19 cellular contexts compared by ENCODE assay signal in the genomic region with DNA sequence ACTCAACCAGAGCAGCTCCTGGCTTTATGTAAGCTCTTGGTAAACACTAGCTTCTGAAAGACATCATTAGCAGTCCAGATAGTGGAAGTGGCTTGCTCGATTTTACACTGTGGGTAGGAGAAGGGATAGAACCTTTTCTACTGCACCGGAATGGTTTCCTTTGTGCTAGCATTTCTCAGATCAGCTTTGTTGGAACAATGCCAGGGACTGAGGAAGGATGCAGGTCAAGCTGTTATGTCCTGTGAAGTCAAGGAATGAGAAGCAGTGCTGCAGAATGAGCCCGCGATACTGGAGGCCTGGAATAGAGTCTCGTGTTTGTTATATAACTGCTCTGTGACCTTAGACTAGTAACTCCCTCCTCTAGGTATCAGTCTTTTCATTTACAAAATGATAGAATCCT.
A peak's percentile ranks its signal among the peaks of the same experiment; 100 is the strongest.
DNase-seq lines count a peak whose midpoint lies in the region; FAIRE-seq and TF ChIP-seq lines count a peak whose summit lies in the region.
"Had no signal": no experiment of that assay in that cellular context is flagged by ENCODE, and none has a peak within 500 bp of the region (broad histone marks: within the 10 kb centered on the region; RNA-seq: fewer than 3 reads in every experiment).

No MANE protein-coding gene starts in this region.

- H4K20me1 ChIP-seq in hepatocyte (ENCODE audit: insufficient read depth, poor library complexity, severe bottlenecking), result no peaks in the 10 kb centered on the region

- H3K27me3 ChIP-seq in hepatocyte (no peaks in the 10 kb centered on the region), Peyer's patch (no peaks in the 10 kb centered on the region)

- DNase-seq in G401 (ENCODE audit: low spot score) (peak; percentile 88), GM19239 (ENCODE audit: insufficient read length, low spot score) (no peak), hepatocyte (ENCODE audit: low spot score) (peak; percentile 16), hippocampal formation (lab: John Stamatoyannopoulos, UW) (no peak), KBM-7 (no peak), Peyer's patch (no peak)
- DNase-seq: CD4-positive, CD25-positive, alpha-beta regulatory T cell; GDM1; H9; HFFc6; MM.1S; NCI-H1048; NCI-H1417 treated with DMSO at 0.1 percent for 48 hours; NCI-H187; NCI-H446 treated with DMSO at 0.1 percent for 48 hours; NCI-H526 treated with DMSO at 0.1 percent for 48 hours; SHP77 treated with DMSO at 0.1 percent for 48 hours; SK-N-SH had no signal

- H3K4me3 ChIP-seq in hepatocyte (no peak overlapping the region), Peyer's patch (no peak overlapping the region)

- in situ Hi-C loops in G401 (cut with HindIII; ENCODE audit: low sequenced_read_pairs) (no loop called here), KBM-7 (cut with MboI; ENCODE audit: low pct_unique_long_range_greater_than_20kb, low sequenced_read_pairs) (no loop called here)

- no peaks in the 10 kb centered on the region for H3K79me2 ChIP-seq in hepatocyte

- H3K4me2 ChIP-seq in hepatocyte, result no peak overlapping the region
- H3K4me2 ChIP-seq: SK-N-SH had no signal

- no peaks in the 10 kb centered on the region for H3K9me3 ChIP-seq in hepatocyte (ENCODE audit: low read depth)
- H3K9me3 ChIP-seq in Peyer's patch, result no peaks in the 10 kb centered on the region
- H3K9me3 ChIP-seq: SK-N-SH had no signal

- no peak for TF ChIP-seq POLR2A in Peyer's patch (IDR thresholded peaks at IDR 0.05)

- no peaks in the 10 kb centered on the region for H3K36me3 ChIP-seq in hepatocyte (replicated peaks; ENCODE audit: insufficient read depth, low read depth)
- H3K36me3 ChIP-seq in Peyer's patch, result no peaks in the 10 kb centered on the region

- no peaks in the 10 kb centered on the region for H3K4me1 ChIP-seq in hepatocyte (ENCODE audit: insufficient read depth)
- H3K4me1 ChIP-seq in Peyer's patch, result no peaks in the 10 kb centered on the region

- FAIRE-seq in GM19239 (lab: Jason Lieb, UNC), result peak; percentile 71

- H3K9me2 ChIP-seq in hepatocyte (replicated peaks; ENCODE audit: insufficient read depth), result no peaks in the 10 kb centered on the region
- H3K9me2 ChIP-seq: SK-N-SH had no signal

- TF ChIP-seq CTCF in hepatocyte (IDR thresholded peaks at IDR 0.05; ENCODE audit: poor library complexity) (no peak), Peyer's patch (IDR thresholded peaks at IDR 0.05) (no peak)

- H2AFZ ChIP-seq in hepatocyte, result no peak overlapping the region

- 62% methylated on average over 5 of the region's 5 CpGs for WGBS in hepatocyte (ENCODE audit: low lambda C conversion rate, missing lambda C conversion rate)

- H3K27ac ChIP-seq in angular gyrus (ENCODE audit: low read depth, low read length) (peak overlapping the region; percentile 14), hepatocyte (no peak overlapping the region), Peyer's patch (no peak overlapping the region)

Comparison
In these comparisons a context has a peak if more than half of its experiments do, and no peak if none do; other contexts are left out.
1. DNase-seq: peak in G401 (single experiment) and hepatocyte (single experiment); none in GM19239 (single experiment), hippocampal formation (0 of 2), KBM-7 (single experiment) and Peyer's patch (0 of 3).